22 cellular contexts compared by ENCODE assay signal in genomic region chr10:86316274-86316835, GRCh38. TPM values are rescaled to one million over a fixed set of nuclear protein-coding genes. Genes with fewer than 3 reads are reported as not detected.
A peak's percentile ranks its signal among the peaks of the same experiment; 100 is the strongest.
DNase-seq lines count a peak whose midpoint lies in the region; ATAC-seq and TF ChIP-seq lines count a peak whose summit lies in the region.
"Had no signal": no experiment of that assay in that cellular context is flagged by ENCODE, and none has a peak within 500 bp of the region (broad histone marks: within the 10 kb centered on the region; RNA-seq: fewer than 3 reads in every experiment).

No MANE protein-coding gene starts in this region.

- no peaks in the 10 kb centered on the region for H3K9me3 Mint-ChIP-seq in stimulated activated effector memory CD8-positive, alpha-beta T cell treated with anti-CD3 and anti-CD28 coated beads, Interleukin-12 subunit alpha, Interleukin-12 subunit beta, amount 100 ng/mL, for 72 hours
- no peaks in the 10 kb centered on the region for H3K9me3 Mint-ChIP-seq in type B pancreatic cell
- H3K9me3 Mint-ChIP-seq: CD8-positive, alpha-beta T cell; HFFc6 had no signal

- TF ChIP-seq CTCF in type B pancreatic cell (conservative IDR thresholded peaks at IDR 0.05): no peak

- peak; percentile 14 for ATAC-seq in stimulated activated effector memory CD8-positive, alpha-beta T cell treated with anti-CD3 and anti-CD28 coated beads, Interleukin-12 subunit alpha, Interleukin-12 subunit beta, amount 100 ng/mL, for 72 hours
- ATAC-seq in GM19467 (IDR thresholded peaks at IDR 0.05; ENCODE audit: unreplicated experiment): no peak
- no peak for ATAC-seq in GM21529 (IDR thresholded peaks at IDR 0.05; ENCODE audit: unreplicated experiment)
- ATAC-seq: CD8-positive, alpha-beta T cell; GM12878; Panc1 had no signal

- no peak overlapping the region for H3K27ac Mint-ChIP-seq in stimulated activated effector memory CD8-positive, alpha-beta T cell treated with anti-CD3 and anti-CD28 coated beads, Interleukin-12 subunit alpha, Interleukin-12 subunit beta, amount 100 ng/mL, for 72 hours
- no peak overlapping the region for H3K27ac Mint-ChIP-seq in type B pancreatic cell
- H3K27ac Mint-ChIP-seq: CD8-positive, alpha-beta T cell; HFFc6; IgD-negative memory B cell had no signal

- H3K27me3 Mint-ChIP-seq in type B pancreatic cell: peaks cover 24% of the 10 kb centered on the region

- peak; percentile 57 for DNase-seq in activated effector memory CD4-positive, alpha-beta T cell treated with anti-CD3 and anti-CD28 coated beads, Interleukin-2, amount 50 U/mL, for 16 hours
- no peak for DNase-seq in activated effector memory CD4-positive, alpha-beta T cell treated with Interleukin-2 at 50 U/mL for 16 hours
- DNase-seq in mesenteric fat pad (ENCODE audit: low spot score): peak; percentile 65
- DNase-seq in stimulated activated effector memory CD8-positive, alpha-beta T cell treated with anti-CD3 and anti-CD28 coated beads, Interleukin-12 subunit alpha, Interleukin-12 subunit beta, amount 100 ng/mL, for 72 hours (ENCODE audit: low spot score in 2 of 2): no peak
- DNase-seq in SKM-1 treated with dmso at 0.1 percent for 144 hours (lab: John Stamatoyannopoulos, UW; ENCODE audit: unreplicated experiment): no peak
- DNase-seq in type B pancreatic cell (ENCODE audit: extremely low spot score, unreplicated experiment): no peak
- DNase-seq: AML-193; C1 segment of cervical spinal cord; CD8-positive, alpha-beta T cell; DND-41; HFFc6; NCI-H1105; NCI-H146; NCI-H2029; NCI-H2227 treated with DMSO at 0.1 percent for 48 hours; NCI-H510A treated with DMSO at 0.1 percent for 48 hours; NCI-H774 had no signal

- H3K4me3 Mint-ChIP-seq in stimulated activated effector memory CD8-positive, alpha-beta T cell treated with anti-CD3 and anti-CD28 coated beads, Interleukin-12 subunit alpha, Interleukin-12 subunit beta, amount 100 ng/mL, for 72 hours: no peak overlapping the region
- H3K4me3 Mint-ChIP-seq in type B pancreatic cell: no peak overlapping the region
- H3K4me3 Mint-ChIP-seq: CD8-positive, alpha-beta T cell; HFFc6; IgD-negative memory B cell had no signal

- no peaks in the 10 kb centered on the region for H3K36me3 Mint-ChIP-seq in stimulated activated effector memory CD8-positive, alpha-beta T cell treated with anti-CD3 and anti-CD28 coated beads, Interleukin-12 subunit alpha, Interleukin-12 subunit beta, amount 100 ng/mL, for 72 hours
- H3K36me3 Mint-ChIP-seq in type B pancreatic cell: no peaks in the 10 kb centered on the region
- H3K36me3 Mint-ChIP-seq: CD8-positive, alpha-beta T cell; IgD-negative memory B cell had no signal

- no peaks in the 10 kb centered on the region for H3K4me1 Mint-ChIP-seq in stimulated activated effector memory CD8-positive, alpha-beta T cell treated with anti-CD3 and anti-CD28 coated beads, Interleukin-12 subunit alpha, Interleukin-12 subunit beta, amount 100 ng/mL, for 72 hours
- H3K4me1 Mint-ChIP-seq in type B pancreatic cell (ENCODE audit: unreplicated experiment): no peaks in the 10 kb centered on the region
- H3K4me1 Mint-ChIP-seq: IgD-negative memory B cell had no signal

RNA-seq across cellular contexts. Expression of gene GRID1, which starts 50.2 kb away (rescaled TPM):
- total RNA-seq in mesenteric fat pad: 2.1 TPM
- total RNA-seq in type B pancreatic cell (ENCODE audit: low replicate concordance): 2.4 and 9.2 TPM in 2 replicates
- total RNA-seq: CD8-positive, alpha-beta T cell; HFFc6 had no signal

Comparison
In these comparisons a context has a peak if more than half of its experiments do, and no peak if none do; other contexts are left out.
1. DNase-seq: peak in activated effector memory CD4-positive, alpha-beta T cell treated with anti-CD3 and anti-CD28 coated beads, Interleukin-2, amount 50 U/mL, for 16 hours (single experiment) and mesenteric fat pad (single experiment); none in activated effector memory CD4-positive, alpha-beta T cell treated with Interleukin-2 at 50 U/mL for 16 hours (single experiment), stimulated activated effector memory CD8-positive, alpha-beta T cell treated with anti-CD3 and anti-CD28 coated beads, Interleukin-12 subunit alpha, Interleukin-12 subunit beta, amount 100 ng/mL, for 72 hours (0 of 2), SKM-1 treated with dmso at 0.1 percent for 144 hours (single experiment) and type B pancreatic cell (single experiment).